Comparison of ENCODE assay signal across 14 cellular contexts in the genomic region with DNA sequence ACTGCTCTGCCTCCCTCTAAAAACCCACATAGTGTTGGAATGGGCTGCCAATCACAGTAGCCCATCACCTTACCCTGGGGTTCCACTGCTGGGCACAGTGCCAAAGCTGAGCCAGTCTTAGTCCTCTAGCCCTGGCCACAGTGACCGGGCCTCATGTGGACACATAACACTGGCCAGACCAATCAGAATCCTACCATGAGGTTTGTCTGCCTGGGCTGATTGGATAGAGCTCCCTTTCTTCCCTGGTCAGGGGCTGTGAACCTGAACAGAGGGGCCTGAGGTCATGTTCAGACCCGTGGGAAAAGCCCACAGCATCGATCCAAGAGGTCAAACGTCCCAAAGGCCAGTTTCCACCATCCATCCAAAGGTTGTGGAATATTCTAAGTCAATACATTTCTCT. TPM values are rescaled to one million over a fixed set of nuclear protein-coding genes. Genes with fewer than 3 reads are reported as not detected.
A peak's percentile ranks its signal among the peaks of the same experiment; 100 is the strongest.
DNase-seq lines count a peak whose midpoint lies in the region; ATAC-seq and TF ChIP-seq lines count a peak whose summit lies in the region.
"Had no signal": no experiment of that assay in that cellular context is flagged by ENCODE, and none has a peak within 500 bp of the region (broad histone marks: within the 10 kb centered on the region; RNA-seq: fewer than 3 reads in every experiment).

No MANE protein-coding gene starts in this region.

- H2AFZ ChIP-seq in SK-N-SH (ENCODE audit: low read depth), result no peak overlapping the region
- H2AFZ ChIP-seq in smooth muscle cell (ENCODE audit: low read depth), result no peak overlapping the region

- no peak overlapping the region; the same call in 1 of the 2 replicates for H3K4me2 ChIP-seq in SK-N-SH
- peak overlapping the region; percentile 38 for H3K4me2 ChIP-seq in smooth muscle cell

- peaks cover 3 to 5% (median 4%) of the 10 kb centered on the region in 3 donors for H3K27me3 Mint-ChIP-seq in immature natural killer cell (ENCODE audit: low read depth in 3 of 3)
- peaks cover 16 to 56% (median 31%) of the 10 kb centered on the region in 5 donors for H3K27me3 Mint-ChIP-seq in naive thymus-derived CD8-positive, alpha-beta T cell

- H3F3A ChIP-seq in SK-N-SH (replicated peaks; ENCODE audit: insufficient read depth) (peaks cover 4% of the 10 kb centered on the region), smooth muscle cell (ENCODE audit: low read depth) (peaks cover 5% of the 10 kb centered on the region)

- peaks cover 0 to 3% (median 0%) of the 10 kb centered on the region in 3 donors for H3K36me3 Mint-ChIP-seq in immature natural killer cell
- H3K36me3 Mint-ChIP-seq in naive thymus-derived CD8-positive, alpha-beta T cell, result no peaks in the 10 kb centered on the region

- H3K79me2 ChIP-seq in SK-N-SH (ENCODE audit: insufficient read depth) (peaks cover 98% of the 10 kb centered on the region), smooth muscle cell (ENCODE audit: low read depth) (peaks cover 94% of the 10 kb centered on the region)

- CTCF ChIA-PET in SK-N-SH (lab: Yijun Ruan, JAX), result interaction anchor here (1.8 kb wide), 1 partner anchor 30 kb away, joined by 4 read pairs; no protein-coding TSS in a partner anchor

- H3K27me3 ChIP-seq in SK-N-SH (ENCODE audit: insufficient read depth) (no peaks in the 10 kb centered on the region), breast epithelium (no peaks in the 10 kb centered on the region), right lobe of liver (no peaks in the 10 kb centered on the region), smooth muscle cell (ENCODE audit: low read depth) (no peaks in the 10 kb centered on the region)
- H3K27me3 ChIP-seq: BE2C had no signal

- H3K36me3 ChIP-seq in SK-N-SH (replicated peaks in 1 of 2; ENCODE audit: control insufficient read depth in 1 of 2, insufficient read depth in 2 of 2, low read length in 1 of 2) (no peaks in the 10 kb centered on the region), breast epithelium (no peaks in the 10 kb centered on the region), right lobe of liver (no peaks in the 10 kb centered on the region), smooth muscle cell (ENCODE audit: low read depth) (no peaks in the 10 kb centered on the region)
- H3K36me3 ChIP-seq: BE2C had no signal

- H3K4me1 ChIP-seq in SK-N-SH (ENCODE audit: control insufficient read depth in 1 of 2, insufficient read depth in 2 of 2, low read depth in 1 of 2, low read length in 1 of 2) (peaks cover 23 to 37% of the 10 kb centered on the region in 2 experiments; a peak in 3 of 4 replicates), breast epithelium (peaks cover 0 to 20% of the 10 kb centered on the region in 2 donors), right lobe of liver (peaks cover 0 to 27% (median 5%) of the 10 kb centered on the region in 4 donors), smooth muscle cell (ENCODE audit: low read depth) (peaks cover 13% of the 10 kb centered on the region)

- H3K9ac ChIP-seq in SK-N-SH (no peak overlapping the region), smooth muscle cell (ENCODE audit: low read depth) (no peak overlapping the region)

- H4K20me1 ChIP-seq in SK-N-SH (ENCODE audit: insufficient read depth) (peaks cover 96% of the 10 kb centered on the region), smooth muscle cell (ENCODE audit: low read depth) (peaks cover 98% of the 10 kb centered on the region)

- H3K4me1 Mint-ChIP-seq in immature natural killer cell, result peaks cover 30 to 41% of the 10 kb centered on the region in 2 donors
- peaks cover 0 to 6% (median 4%) of the 10 kb centered on the region in 4 donors for H3K4me1 Mint-ChIP-seq in naive thymus-derived CD8-positive, alpha-beta T cell

- H3K27ac Mint-ChIP-seq in immature natural killer cell, result peak overlapping the region in 1 of 6 donors; percentile 41
- H3K27ac Mint-ChIP-seq in naive thymus-derived CD8-positive, alpha-beta T cell, result no peak overlapping the region
- H3K27ac Mint-ChIP-seq: CD4-positive, alpha-beta T cell had no signal

- no peaks in the 10 kb centered on the region for H3K9me2 ChIP-seq in SK-N-SH

- H3K4me3 ChIP-seq in SK-N-SH (ENCODE audit: low read depth in 2 of 2, low read length in 1 of 2), result no peak overlapping the region
- no peak overlapping the region for H3K4me3 ChIP-seq in breast epithelium
- H3K4me3 ChIP-seq in right lobe of liver, result no peak overlapping the region
- no peak overlapping the region for H3K4me3 ChIP-seq in smooth muscle cell

- intact Hi-C loops in breast epithelium (cut with DNase I; ENCODE audit: low total_unique reads), result loop anchor here (10.0 kb wide), 1 partner anchor 46 kb away; no protein-coding TSS in a partner anchor
- intact Hi-C loops in right lobe of liver (cut with DNase I), result no loop called here

- ATAC-seq in SK-N-SH treated with all-trans-retinoic acid at 6 μM for 48 hours (no peak), right lobe of liver (peak; percentile 49 to 56 (median 54))
- no peak for ATAC-seq in naive thymus-derived CD8-positive, alpha-beta T cell

- no peak overlapping the region for H3K4me3 Mint-ChIP-seq in immature natural killer cell
- H3K4me3 Mint-ChIP-seq in naive thymus-derived CD8-positive, alpha-beta T cell, result no peak overlapping the region
- H3K4me3 Mint-ChIP-seq: CD4-positive, alpha-beta T cell had no signal

- TF ChIP-seq CTCF in SK-N-SH (IDR thresholded peaks at IDR 0.05) (no peak), breast epithelium (IDR thresholded peaks at IDR 0.05) (no peak), right lobe of liver (IDR thresholded peaks at IDR 0.05) (no peak), smooth muscle cell (IDR thresholded peaks at IDR 0.05; ENCODE audit: borderline replicate concordance, insufficient read depth, poor library complexity, severe bottlenecking) (no peak)

- POLR2A ChIA-PET in SK-N-SH (lab: Yijun Ruan, JAX), result no interaction called here
- POLR2A ChIA-PET in naive thymus-derived CD8-positive, alpha-beta T cell (lab: Charles Lee), result no interaction called here

- H3K27ac ChIP-seq in SK-N-SH (ENCODE audit: low read depth in 2 of 2, low read length in 1 of 2), result peak overlapping the region in 1 of 2 experiments; percentile 43; a peak in 1 of 4 replicates
- H3K27ac ChIP-seq in breast epithelium, result peak overlapping the region; percentile 67 to 73
- H3K27ac ChIP-seq in right lobe of liver, result peak overlapping the region in 2 of 3 donors; percentile 4 to 27
- H3K27ac ChIP-seq in smooth muscle cell (ENCODE audit: low read depth), result peak overlapping the region; percentile 81

- DNase-seq in SK-N-SH, result peak; percentile 48
- DNase-seq in breast epithelium (ENCODE audit: low spot score in 2 of 2), result no peak
- peak in 1 of 3 donors; percentile 39 for DNase-seq in right lobe of liver
- DNase-seq in smooth muscle cell (lab: John Stamatoyannopoulos, UW; ENCODE audit: unreplicated experiment), result no peak
- DNase-seq in NCI-H526 treated with DMSO at 0.1 percent for 48 hours (lab: John Stamatoyannopoulos, UW), result no peak
- no peak for DNase-seq in immature natural killer cell
- DNase-seq in naive thymus-derived CD8-positive, alpha-beta T cell, result no peak
- DNase-seq: BE2C; Calu3; CD4-positive, alpha-beta T cell; H7; MV-4-11; NCI-H1930 had no signal

- no peak for TF ChIP-seq RAD21 in SK-N-SH (IDR thresholded peaks at IDR 0.05; ENCODE audit: low read length)

- 68% methylated on average over 2 of the region's 4 CpGs for WGBS in SK-N-SH (ENCODE audit: low lambda C conversion rate)
- 36% methylated on average over 3 of the region's 4 CpGs for WGBS in right lobe of liver (ENCODE audit: insufficient coverage, low coverage, low lambda C conversion rate, missing lambda C conversion rate)
- 90% methylated on average over 4 of the region's 4 CpGs for WGBS in smooth muscle cell (ENCODE audit: low lambda C conversion rate)

- H3K9me3 ChIP-seq in SK-N-SH, result no peaks in the 10 kb centered on the region
- no peaks in the 10 kb centered on the region for H3K9me3 ChIP-seq in breast epithelium
- no peaks in the 10 kb centered on the region for H3K9me3 ChIP-seq in right lobe of liver
- no peaks in the 10 kb centered on the region for H3K9me3 ChIP-seq in smooth muscle cell (replicated peaks; ENCODE audit: low read depth)
- H3K9me3 ChIP-seq: BE2C had no signal

- H3K9me3 Mint-ChIP-seq in immature natural killer cell, result peaks cover 0 to 2% (median 0%) of the 10 kb centered on the region in 6 donors
- H3K9me3 Mint-ChIP-seq in naive thymus-derived CD8-positive, alpha-beta T cell, result peaks cover 0 to 2% (median 0%) of the 10 kb centered on the region in 9 donors
- H3K9me3 Mint-ChIP-seq: CD4-positive, alpha-beta T cell had no signal

- no peak for TF ChIP-seq POLR2A in breast epithelium (IDR thresholded peaks at IDR 0.05)
- TF ChIP-seq POLR2A in right lobe of liver (IDR thresholded peaks at IDR 0.05), result no peak

- TF ChIP-seq EP300 in SK-N-SH (IDR thresholded peaks at IDR 0.05; ENCODE audit: borderline replicate concordance in 1 of 2, low read depth in 1 of 2, low read length in 1 of 2), result no peak

TF ChIP-seq in SK-N-SH, 30 proteins besides CTCF, POLR2A, EP300 and RAD21 (continues in another document):
- no peak for TF ChIP-seq ELF1 (IDR thresholded peaks at IDR 0.05)
- TF ChIP-seq NFIC (IDR thresholded peaks at IDR 0.05; ENCODE audit: borderline replicate concordance), result no peak

TF ChIP-seq in SK-N-SH treated with all-trans-retinoic acid at 6 μM for 48 hours, 23 proteins besides CTCF, POLR2A, EP300 and RAD21:
- TF ChIP-seq, protein P1, sequence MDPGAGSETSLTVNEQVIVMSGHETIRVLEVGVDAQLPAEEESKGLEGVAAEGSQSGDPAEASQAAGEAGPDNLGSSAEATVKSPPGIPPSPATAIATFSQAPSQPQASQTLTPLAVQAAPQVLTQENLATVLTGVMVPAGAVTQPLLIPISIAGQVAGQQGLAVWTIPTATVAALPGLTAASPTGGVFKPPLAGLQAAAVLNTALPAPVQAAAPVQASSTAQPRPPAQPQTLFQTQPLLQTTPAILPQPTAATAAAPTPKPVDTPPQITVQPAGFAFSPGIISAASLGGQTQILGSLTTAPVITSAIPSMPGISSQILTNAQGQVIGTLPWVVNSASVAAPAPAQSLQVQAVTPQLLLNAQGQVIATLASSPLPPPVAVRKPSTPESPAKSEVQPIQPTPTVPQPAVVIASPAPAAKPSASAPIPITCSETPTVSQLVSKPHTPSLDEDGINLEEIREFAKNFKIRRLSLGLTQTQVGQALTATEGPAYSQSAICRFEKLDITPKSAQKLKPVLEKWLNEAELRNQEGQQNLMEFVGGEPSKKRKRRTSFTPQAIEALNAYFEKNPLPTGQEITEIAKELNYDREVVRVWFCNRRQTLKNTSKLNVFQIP (CRISPR knock-in tag; IDR thresholded peaks at IDR 0.05; ENCODE audit: borderline replicate concordance, low read depth), result no peak

RNA-seq across cellular contexts. Expression of a gene that starts 6.1 kb away (rescaled TPM):
- polyA plus RNA-seq in SK-N-SH (2012; rRNA removed) (15.3 and 31.3 TPM in 2 replicates), smooth muscle cell (11.3 and 14.6 TPM in 2 replicates), immature natural killer cell (1 to 10 TPM; 1.6 to 3.7 (median 1.9) TPM)
- polyA plus RNA-seq in SK-N-SH (2012; cell fraction: cytosol; rRNA removed), result 17.4 and 24.5 TPM in 2 replicates
- 61.3 and 63.0 TPM in 2 replicates for polyA plus RNA-seq in SK-N-SH (2012; cell fraction: nucleus; rRNA removed)
- total RNA-seq in breast epithelium (100 to 1,000 TPM in 2 of 3 donors, 10 to 100 TPM in 1; 43.0 to 192 (median 138) TPM), right lobe of liver (1 to 10 TPM; 5.6 to 8.8 (median 7.6) TPM), smooth muscle cell (20.4 and 21.8 TPM in 2 replicates)
- total RNA-seq in naive thymus-derived CD8-positive, alpha-beta T cell, result under 1 TPM; 0.30 to 0.55 TPM
- polyA plus RNA-seq in naive thymus-derived CD8-positive, alpha-beta T cell, result under 1 TPM in 2 of 3 donors, not detected in 1; 0.04 to 0.54 TPM

Comparison
In these comparisons a context has a peak if more than half of its experiments do, and no peak if none do; other contexts are left out.
1. ATAC-seq: peak in right lobe of liver (4 of 4); none in SK-N-SH treated with all-trans-retinoic acid at 6 μM for 48 hours (single experiment) and naive thymus-derived CD8-positive, alpha-beta T cell (0 of 2).
2. RNA of a gene that starts 6.1 kb away (total RNA-seq): 43.0 to 192 TPM in breast epithelium, 20.4 to 21.8 TPM in smooth muscle cell and 5.6 to 8.8 TPM in right lobe of liver; 0.30 to 0.55 TPM in naive thymus-derived CD8-positive, alpha-beta T cell; every median in the first group is over 4 times any median in the second.